In the genomic region with DNA sequence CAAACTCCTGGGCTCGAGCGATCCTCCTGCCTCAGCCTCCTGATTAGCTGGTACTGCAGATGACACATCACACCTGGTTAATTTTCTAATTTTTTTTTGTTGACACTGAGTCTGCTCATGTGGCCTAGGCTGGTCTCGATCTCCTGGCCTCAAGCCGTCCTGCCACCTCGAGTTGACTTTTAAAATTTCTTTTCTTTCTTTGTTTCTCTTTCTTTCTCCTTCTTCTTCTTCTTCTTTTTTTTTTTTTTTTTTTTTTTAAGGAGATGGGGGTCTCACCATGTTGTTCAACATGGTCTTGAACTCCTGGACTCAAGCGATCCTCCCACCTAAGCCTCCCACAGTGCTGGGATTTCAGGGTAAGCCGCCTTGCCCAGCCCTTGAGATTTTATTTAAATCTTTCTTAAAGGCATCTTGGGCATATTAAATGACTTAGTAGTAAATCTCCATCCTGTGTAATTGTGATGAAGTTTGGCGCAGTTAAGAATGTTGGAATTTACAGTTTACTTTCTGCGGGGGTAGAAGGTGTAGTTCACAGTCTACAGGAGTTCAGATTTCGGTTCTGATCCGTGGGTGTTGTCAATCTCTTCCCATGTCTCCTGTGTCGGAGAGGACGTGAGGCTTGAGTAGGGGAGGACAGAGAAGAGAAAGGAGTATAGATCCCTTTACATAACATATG, we compare ENCODE assay signal across 16 cellular contexts. TPM values are rescaled to one million over a fixed set of nuclear protein-coding genes. Genes with fewer than 3 reads are reported as not detected.
"Had no signal": no experiment of that assay in that cellular context is flagged by ENCODE, and none has a peak within 500 bp of the region (broad histone marks: within the 10 kb centered on the region; RNA-seq: fewer than 3 reads in every experiment).

No MANE protein-coding gene starts in this region.

- H3K4me1 ChIP-seq: gastrocnemius medialis, thyroid gland had no signal

- H3K27me3 ChIP-seq: thyroid gland had no signal

- H3K4me1 Mint-ChIP-seq: activated CD4-positive, alpha-beta T cell treated with anti-CD3 and anti-CD28 coated beads, Interleukin-2, amount 10 ng/mL, durations not matched to agents 24 days and 14 days; activated naive CD4-positive, alpha-beta T cell treated with anti-CD3 and anti-CD28 coated beads, Interleukin-2, amount 10 ng/mL, durations not matched to agents 7 days and 5 days had no signal

- DNase-seq: activated CD4-positive, alpha-beta T cell treated with anti-CD3 and anti-CD28 coated beads, Interleukin-2, amount 10 ng/mL, durations not matched to agents 24 days and 14 days; activated effector memory CD4-positive, alpha-beta T cell treated with Interleukin-2 at 50 U/mL for 16 hours; activated naive CD4-positive, alpha-beta T cell treated with anti-CD3 and anti-CD28 coated beads, Interleukin-2, amount 10 ng/mL, durations not matched to agents 7 days and 5 days; activated naive CD8-positive, alpha-beta T cell treated with anti-CD3 and anti-CD28 coated beads, Interleukin-2, amount 50 U/mL, for 24 hours; anterior cingulate cortex; cerebellar nuclear complex; effector CD4-positive, alpha-beta T cell; gastrocnemius medialis; left ventricle myocardium inferior; stimulated activated naive CD4-positive, alpha-beta T cell; T-helper 9 cell; thyroid gland had no signal

- H3K9me3 ChIP-seq: gastrocnemius medialis, heart left ventricle, left ventricle myocardium inferior, neutrophil, thyroid gland had no signal

- H3K27ac Mint-ChIP-seq: activated CD4-positive, alpha-beta T cell treated with anti-CD3 and anti-CD28 coated beads, Interleukin-2, amount 10 ng/mL, durations not matched to agents 24 days and 14 days; activated CD8-positive, alpha-beta T cell treated with anti-CD3 and anti-CD28 coated beads for 36 hours; activated naive CD4-positive, alpha-beta T cell treated with anti-CD3 and anti-CD28 coated beads, Interleukin-2, amount 10 ng/mL, durations not matched to agents 7 days and 5 days; activated naive CD8-positive, alpha-beta T cell treated with anti-CD3 and anti-CD28 coated beads, Interleukin-2, amount 50 U/mL, for 24 hours had no signal

- H3K36me3 Mint-ChIP-seq: activated naive CD4-positive, alpha-beta T cell treated with anti-CD3 and anti-CD28 coated beads, Interleukin-2, amount 10 ng/mL, durations not matched to agents 7 days and 5 days had no signal

- H3K27ac ChIP-seq: heart left ventricle, left ventricle myocardium inferior, neutrophil, thyroid gland had no signal

- H3K9me3 Mint-ChIP-seq: activated CD4-positive, alpha-beta T cell treated with anti-CD3 and anti-CD28 coated beads, Interleukin-2, amount 10 ng/mL, durations not matched to agents 24 days and 14 days; activated CD8-positive, alpha-beta T cell treated with anti-CD3 and anti-CD28 coated beads for 36 hours; activated naive CD4-positive, alpha-beta T cell treated with anti-CD3 and anti-CD28 coated beads, Interleukin-2, amount 10 ng/mL, durations not matched to agents 7 days and 5 days; activated naive CD8-positive, alpha-beta T cell treated with anti-CD3 and anti-CD28 coated beads, Interleukin-2, amount 50 U/mL, for 24 hours had no signal

- H3K4me3 Mint-ChIP-seq: activated CD4-positive, alpha-beta T cell treated with anti-CD3 and anti-CD28 coated beads, Interleukin-2, amount 10 ng/mL, durations not matched to agents 24 days and 14 days; activated CD8-positive, alpha-beta T cell treated with anti-CD3 and anti-CD28 coated beads for 36 hours; activated naive CD4-positive, alpha-beta T cell treated with anti-CD3 and anti-CD28 coated beads, Interleukin-2, amount 10 ng/mL, durations not matched to agents 7 days and 5 days; activated naive CD8-positive, alpha-beta T cell treated with anti-CD3 and anti-CD28 coated beads, Interleukin-2, amount 50 U/mL, for 24 hours had no signal

- H3K36me3 ChIP-seq: gastrocnemius medialis, heart left ventricle, left ventricle myocardium inferior, neutrophil, thyroid gland had no signal

RNA-seq across cellular contexts. Expression of gene ITGA8, which starts 1.1 kb away (rescaled TPM):
- total RNA-seq: activated CD4-positive, alpha-beta T cell treated with anti-CD3 and anti-CD28 coated beads, Interleukin-2, amount 10 ng/mL, durations not matched to agents 24 days and 14 days; activated CD8-positive, alpha-beta T cell treated with anti-CD3 and anti-CD28 coated beads for 36 hours; mononuclear cell had no signal
